Comparison of ENCODE assay signal across 8 cellular contexts in the genomic region with DNA sequence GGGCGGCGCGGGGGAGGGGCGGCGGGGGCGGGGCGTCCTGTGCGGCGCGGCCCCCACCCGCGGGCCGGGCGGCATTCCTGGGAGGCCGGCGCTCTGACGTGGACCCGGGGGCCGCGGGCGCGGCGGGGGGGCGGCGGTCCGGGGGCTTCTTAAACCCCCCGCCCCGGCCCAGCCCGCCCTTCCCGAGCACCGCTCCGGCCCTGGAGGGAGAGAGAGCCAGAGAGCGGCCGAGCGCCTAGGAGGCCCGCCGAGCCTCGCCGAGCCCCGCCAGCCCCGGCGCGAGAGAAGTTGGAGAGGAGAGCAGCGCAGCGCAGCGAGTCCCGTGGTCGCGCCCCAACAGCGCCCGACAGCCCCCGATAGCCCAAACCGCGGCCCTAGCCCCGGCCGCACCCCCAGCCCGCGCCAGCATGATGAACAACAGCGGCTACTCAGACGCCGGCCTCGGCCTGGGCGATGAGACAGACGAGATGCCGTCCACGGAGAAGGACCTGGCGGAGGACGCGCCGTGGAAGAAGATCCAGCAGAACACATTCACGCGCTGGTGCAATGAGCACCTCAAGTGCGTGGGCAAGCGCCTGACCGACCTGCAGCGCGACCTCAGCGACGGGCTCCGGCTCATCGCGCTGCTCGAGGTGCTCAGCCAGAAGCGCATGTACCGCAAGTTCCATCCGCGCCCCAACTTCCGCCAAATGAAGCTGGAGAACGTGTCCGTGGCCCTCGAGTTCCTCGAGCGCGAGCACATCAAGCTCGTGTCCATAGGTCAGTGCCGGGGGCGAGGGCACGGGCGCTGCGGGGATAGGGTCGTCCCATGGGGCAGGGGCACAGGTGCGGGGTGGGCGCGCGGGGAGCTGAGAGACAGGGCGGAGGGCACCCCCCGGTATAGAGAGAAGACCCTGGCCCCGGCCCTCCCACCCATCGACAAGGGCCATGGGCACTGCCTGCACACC. TPM values are rescaled to one million over a fixed set of nuclear protein-coding genes. Genes with fewer than 3 reads are reported as not detected.
A peak's percentile ranks its signal among the peaks of the same experiment; 100 is the strongest.
DNase-seq lines count a peak whose midpoint lies in the region; ATAC-seq and TF ChIP-seq lines count a peak whose summit lies in the region.

A gene with protein sequence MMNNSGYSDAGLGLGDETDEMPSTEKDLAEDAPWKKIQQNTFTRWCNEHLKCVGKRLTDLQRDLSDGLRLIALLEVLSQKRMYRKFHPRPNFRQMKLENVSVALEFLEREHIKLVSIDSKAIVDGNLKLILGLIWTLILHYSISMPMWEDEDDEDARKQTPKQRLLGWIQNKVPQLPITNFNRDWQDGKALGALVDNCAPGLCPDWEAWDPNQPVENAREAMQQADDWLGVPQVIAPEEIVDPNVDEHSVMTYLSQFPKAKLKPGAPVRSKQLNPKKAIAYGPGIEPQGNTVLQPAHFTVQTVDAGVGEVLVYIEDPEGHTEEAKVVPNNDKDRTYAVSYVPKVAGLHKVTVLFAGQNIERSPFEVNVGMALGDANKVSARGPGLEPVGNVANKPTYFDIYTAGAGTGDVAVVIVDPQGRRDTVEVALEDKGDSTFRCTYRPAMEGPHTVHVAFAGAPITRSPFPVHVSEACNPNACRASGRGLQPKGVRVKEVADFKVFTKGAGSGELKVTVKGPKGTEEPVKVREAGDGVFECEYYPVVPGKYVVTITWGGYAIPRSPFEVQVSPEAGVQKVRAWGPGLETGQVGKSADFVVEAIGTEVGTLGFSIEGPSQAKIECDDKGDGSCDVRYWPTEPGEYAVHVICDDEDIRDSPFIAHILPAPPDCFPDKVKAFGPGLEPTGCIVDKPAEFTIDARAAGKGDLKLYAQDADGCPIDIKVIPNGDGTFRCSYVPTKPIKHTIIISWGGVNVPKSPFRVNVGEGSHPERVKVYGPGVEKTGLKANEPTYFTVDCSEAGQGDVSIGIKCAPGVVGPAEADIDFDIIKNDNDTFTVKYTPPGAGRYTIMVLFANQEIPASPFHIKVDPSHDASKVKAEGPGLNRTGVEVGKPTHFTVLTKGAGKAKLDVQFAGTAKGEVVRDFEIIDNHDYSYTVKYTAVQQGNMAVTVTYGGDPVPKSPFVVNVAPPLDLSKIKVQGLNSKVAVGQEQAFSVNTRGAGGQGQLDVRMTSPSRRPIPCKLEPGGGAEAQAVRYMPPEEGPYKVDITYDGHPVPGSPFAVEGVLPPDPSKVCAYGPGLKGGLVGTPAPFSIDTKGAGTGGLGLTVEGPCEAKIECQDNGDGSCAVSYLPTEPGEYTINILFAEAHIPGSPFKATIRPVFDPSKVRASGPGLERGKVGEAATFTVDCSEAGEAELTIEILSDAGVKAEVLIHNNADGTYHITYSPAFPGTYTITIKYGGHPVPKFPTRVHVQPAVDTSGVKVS (N-terminal part only) (plus strand): TSS at position 176 of the 947 bp plus-strand sequence. CDS start 232 bp downstream, at position 408.

- peak within 1 kb of the TSS; percentile 73 for H3K4me3 ChIP-seq in SJSA1
- H3K4me3 ChIP-seq in brain microvascular endothelial cell (ENCODE audit: low read depth, low read length) = peak within 1 kb of the TSS; percentile 81
- peak within 1 kb of the TSS; percentile 63 for H3K4me3 ChIP-seq in iPS-20b (ENCODE audit: low read length)
- H3K4me3 ChIP-seq in skeletal muscle tissue (ENCODE audit: low read length in 3 of 3) = peak within 1 kb of the TSS; percentile 89 to 97 (median 90)

- H3K9me3 ChIP-seq in SJSA1 (replicated peaks) = no peaks in the 10 kb centered on the region
- no peaks in the 10 kb centered on the region for H3K9me3 ChIP-seq in iPS-20b (ENCODE audit: insufficient read depth, low read depth, low read length)
- no peaks in the 10 kb centered on the region for H3K9me3 ChIP-seq in skeletal muscle tissue (ENCODE audit: control insufficient read depth in 3 of 3, low read length in 3 of 3)

- H3K27ac ChIP-seq in SJSA1 (peak within 1 kb of the TSS; percentile 63), brain microvascular endothelial cell (peak within 1 kb of the TSS; percentile 57), iPS-20b (ENCODE audit: low read length) (no peak within 1 kb of the TSS), skeletal muscle tissue (ENCODE audit: low read depth, low read length) (peak within 1 kb of the TSS; percentile 97)

- TF ChIP-seq CTCF in brain microvascular endothelial cell (IDR thresholded peaks at IDR 0.05; ENCODE audit: low read depth, low read length, missing control alignments) = no peak

- H3K36me3 ChIP-seq in SJSA1 (peaks cover 24% of the 10 kb centered on the region), brain microvascular endothelial cell (replicated peaks) (peaks cover 9% of the 10 kb centered on the region), iPS-20b (ENCODE audit: insufficient read depth, low read depth, low read length) (no peaks in the 10 kb centered on the region), skeletal muscle tissue (ENCODE audit: control insufficient read depth in 3 of 3, insufficient read depth in 3 of 3, low read length in 3 of 3) (peaks cover 10 to 32% (median 10%) of the 10 kb centered on the region in 3 donors)

- peak within 1 kb of the TSS; percentile 58; the same call in 1 of the 2 replicates for H3K9ac ChIP-seq in iPS-20b (ENCODE audit: low read depth, low read length)
- peak within 1 kb of the TSS; percentile 95 to 100 (median 95) for H3K9ac ChIP-seq in skeletal muscle tissue (ENCODE audit: low read depth in 1 of 3, low read length in 3 of 3)

- H3K4me1 ChIP-seq in SJSA1 (replicated peaks) (peaks cover 66% of the 10 kb centered on the region), iPS-20b (ENCODE audit: insufficient read depth, low read length) (peaks cover 21% of the 10 kb centered on the region), skeletal muscle tissue (ENCODE audit: control insufficient read depth in 3 of 3, insufficient read depth in 3 of 3, low read length in 3 of 3) (peaks cover 59 to 75% (median 62%) of the 10 kb centered on the region in 3 donors)

- DNase-seq in GM03348 (ENCODE audit: low spot score) (peak; percentile 92), SJSA1 (ENCODE audit: low read depth in 1 of 2, low spot score in 2 of 2) (peak; percentile 63 to 73), brain microvascular endothelial cell (peak; percentile 43), inferior parietal cortex (ENCODE audit: extremely low spot score) (no peak), NCI-H446 (lab: John Stamatoyannopoulos, UW) (no peak)

- H3K27me3 ChIP-seq in SJSA1 (replicated peaks) (no peaks in the 10 kb centered on the region), brain microvascular endothelial cell (replicated peaks) (no peaks in the 10 kb centered on the region), iPS-20b (ENCODE audit: insufficient read depth, low read length) (peaks cover 42% of the 10 kb centered on the region), skeletal muscle tissue (ENCODE audit: control insufficient read depth in 3 of 3, insufficient read depth in 3 of 3, low read length in 3 of 3) (no peaks in the 10 kb centered on the region)

- no peak for ATAC-seq in GM18867 (IDR thresholded peaks at IDR 0.05; ENCODE audit: unreplicated experiment)

- in situ Hi-C loops in brain microvascular endothelial cell (cut with HindIII; ENCODE audit: low pct_ligation_motif_present, low sequenced_read_pairs) = no loop called here

RNA-seq across cellular contexts. Expression of the gene that starts here (rescaled TPM):
- total RNA-seq in SJSA1 (2014; rRNA removed; shearing (Covaris generic)) = 56.8 and 84.7 TPM in 2 replicates
- 611 TPM for total RNA-seq in skeletal muscle tissue

Comparison
In these comparisons a context has a peak if more than half of its experiments do, and no peak if none do; other contexts are left out.
1. DNase-seq: peak in GM03348 (single experiment), SJSA1 (2 of 2) and brain microvascular endothelial cell (single experiment); none in inferior parietal cortex (single experiment) and NCI-H446 (0 of 2).
2. Peak in every context shown above with its lines, with median percentiles within 50 percentile points of each other: H3K4me3 ChIP-seq.